In genomic region chr7:34073676-34074075, GRCh38 we compare ENCODE assay signal across 27 cellular contexts.
DNase-seq lines count a peak whose midpoint lies in the region; ATAC-seq and TF ChIP-seq lines count a peak whose summit lies in the region.
"Had no signal": no experiment of that assay in that cellular context is flagged by ENCODE, and none has a peak within 500 bp of the region (broad histone marks: within the 10 kb centered on the region; RNA-seq: fewer than 3 reads in every experiment).

No MANE protein-coding gene starts in this region.

- H3K4me3 ChIP-seq in cardiac muscle cell: no peak overlapping the region
- H3K4me3 ChIP-seq in right atrium auricular region: no peak overlapping the region
- no peak overlapping the region for H3K4me3 ChIP-seq in choroid plexus epithelial cell (ENCODE audit: low read depth, low read length)
- no peak overlapping the region for H3K4me3 ChIP-seq in mesenchymal stem cell (ENCODE audit: insufficient read depth in 1 of 2, low read depth in 1 of 2, low read length in 2 of 2)
- H3K4me3 ChIP-seq: BLaER1 treated with 17β-estradiol and CSF1 and Interleukin-3, amounts not matched to agents 10 nM and 100 nM; left lung; SJCRH30; spleen; transverse colon had no signal

- no peak overlapping the region for H3K4me2 ChIP-seq in mesenchymal stem cell (ENCODE audit: low read length, poor library complexity, severe bottlenecking)

- peak overlapping the region; percentile 38 for H3K27ac ChIP-seq in cardiac muscle cell
- no peak overlapping the region for H3K27ac ChIP-seq in right atrium auricular region
- no peak overlapping the region for H3K27ac ChIP-seq in mesenchymal stem cell (ENCODE audit: low read length, poor library complexity, severe bottlenecking)
- H3K27ac ChIP-seq in RWPE1: no peak overlapping the region
- H3K27ac ChIP-seq: BLaER1 treated with 17β-estradiol and CSF1 and Interleukin-3, amounts not matched to agents 10 nM and 100 nM; HL-60; left lung; neutrophil; SJCRH30; spleen; transverse colon; VCaP had no signal

- no peak overlapping the region for H2BK120ac ChIP-seq in mesenchymal stem cell (ENCODE audit: low read depth, low read length)

- H4K8ac ChIP-seq in mesenchymal stem cell (ENCODE audit: low read length): peak overlapping the region; percentile 47

- H2BK12ac ChIP-seq in mesenchymal stem cell (ENCODE audit: low read length in 2 of 2): peak overlapping the region in 1 of 2 experiments; percentile 61

- H3K4ac ChIP-seq in mesenchymal stem cell (ENCODE audit: low read depth in 1 of 2, low read length in 2 of 2): no peak overlapping the region

- DNase-seq in cardiac muscle cell (ENCODE audit: low read depth in 1 of 2, low spot score in 1 of 2) (peak in 1 of 2 donors; percentile 62), right atrium auricular region (ENCODE audit: low spot score) (no peak), choroid plexus epithelial cell (ENCODE audit: low read depth) (peak; percentile 58), mesenchymal stem cell (no peak), RWPE1 (ENCODE audit: low spot score) (no peak), NCI-H345 treated with DMSO at 0.1 percent for 48 hours (lab: John Stamatoyannopoulos, UW; ENCODE audit: unreplicated experiment) (no peak), NK-92 (lab: John Stamatoyannopoulos, UW; ENCODE audit: unreplicated experiment) (no peak)
- DNase-seq: activated CD4-positive, alpha-beta T cell treated with anti-CD3 and anti-CD28 coated beads, Interleukin-2, amount 50 U/mL, for 1 hour; activated naive CD8-positive, alpha-beta T cell treated with anti-CD3 and anti-CD28 coated beads for 36 hours; effector memory CD4-positive, alpha-beta T cell; H7; NCI-H1105; NCI-H2081; NCI-H345; OCI-M1; SJCRH30; spleen; stimulated activated CD4-positive, alpha-beta T cell treated with anti-CD3 and anti-CD28 coated beads, Interleukin-4, amount 100 ng/mL, for 24 hours; stimulated activated naive CD8-positive, alpha-beta T cell treated with anti-CD3 and anti-CD28 coated beads, Interleukin-15, amount 100 ng/mL, for 72 hours; transverse colon had no signal

- H2BK5ac ChIP-seq in mesenchymal stem cell (ENCODE audit: low read depth, low read length, poor library complexity, severe bottlenecking): no peak overlapping the region

- POLR2A ChIA-PET in RWPE1 (lab: Yijun Ruan, JAX; ENCODE audit: low non-redundant PET): no interaction called here

- H3K36me3 ChIP-seq in cardiac muscle cell (peaks cover 35% of the 10 kb centered on the region), right atrium auricular region (no peaks in the 10 kb centered on the region), mesenchymal stem cell (ENCODE audit: control insufficient read depth in 1 of 2, insufficient read depth in 2 of 2, low read depth in 1 of 2, low read length in 2 of 2) (peaks cover 0 to 27% of the 10 kb centered on the region in 2 experiments)
- H3K36me3 ChIP-seq: BLaER1 treated with 17β-estradiol and CSF1 and Interleukin-3, amounts not matched to agents 10 nM and 100 nM; left lung; neutrophil; SJCRH30; spleen; transverse colon had no signal

- no peak overlapping the region for H3K14ac ChIP-seq in mesenchymal stem cell (ENCODE audit: low read length in 2 of 2)

- H2BK15ac ChIP-seq in mesenchymal stem cell (ENCODE audit: low read depth, poor library complexity, severe bottlenecking): peak overlapping the region; percentile 60

- H2AK5ac ChIP-seq in mesenchymal stem cell (ENCODE audit: low read length, severe bottlenecking): no peak overlapping the region

- no peaks in the 10 kb centered on the region for H3K9me3 ChIP-seq in cardiac muscle cell (ENCODE audit: low read depth)
- H3K9me3 ChIP-seq in right atrium auricular region: no peaks in the 10 kb centered on the region
- no peaks in the 10 kb centered on the region for H3K9me3 ChIP-seq in mesenchymal stem cell (ENCODE audit: control insufficient read depth, low read length)
- H3K9me3 ChIP-seq: left lung, neutrophil, SJCRH30, spleen, transverse colon had no signal

- CTCF ChIA-PET in RWPE1 (lab: Yijun Ruan, JAX): no interaction called here

- no peak for ATAC-seq in GM18519 (IDR thresholded peaks at IDR 0.05; ENCODE audit: low FRiP score, unreplicated experiment)
- ATAC-seq: activated T-helper 17 cell treated with anti-CD3 and anti-CD28 coated beads, Interleukin-2, amount 50 U/mL, for 72 hours; left lung; stimulated activated naive CD8-positive, alpha-beta T cell treated with anti-CD3 and anti-CD28 coated beads, Interleukin-15, amount 100 ng/mL, for 72 hours had no signal

- no peaks in the 10 kb centered on the region for H3K27me3 ChIP-seq in cardiac muscle cell
- H3K27me3 ChIP-seq in right atrium auricular region: no peaks in the 10 kb centered on the region
- no peaks in the 10 kb centered on the region for H3K27me3 ChIP-seq in mesenchymal stem cell (ENCODE audit: control insufficient read depth in 1 of 2, insufficient read depth in 1 of 2, low read length in 2 of 2)
- H3K27me3 ChIP-seq: BLaER1 treated with 17β-estradiol and CSF1 and Interleukin-3, amounts not matched to agents 10 nM and 100 nM; left lung; neutrophil; SJCRH30; spleen; transverse colon had no signal

- 90% methylated on average over 2 of the region's 2 CpGs for WGBS in mesenchymal stem cell

- H3K23ac ChIP-seq in mesenchymal stem cell (ENCODE audit: low read length in 2 of 2): no peak overlapping the region

- no peak overlapping the region for H2AFZ ChIP-seq in mesenchymal stem cell (ENCODE audit: low read depth, low read length)

- H3K79me1 ChIP-seq in mesenchymal stem cell (replicated peaks; ENCODE audit: low read length, poor library complexity, severe bottlenecking): no peaks in the 10 kb centered on the region

- peak overlapping the region; percentile 83 for H4K91ac ChIP-seq in mesenchymal stem cell (ENCODE audit: low read length)

- peak overlapping the region in 1 of 2 experiments; percentile 78 for H3K18ac ChIP-seq in mesenchymal stem cell (ENCODE audit: low read depth in 1 of 2, low read length in 2 of 2)

- H3K4me1 ChIP-seq in cardiac muscle cell (ENCODE audit: low read depth) (peaks cover 8% of the 10 kb centered on the region), right atrium auricular region (no peaks in the 10 kb centered on the region), mesenchymal stem cell (ENCODE audit: control insufficient read depth, insufficient read depth, low read depth, low read length) (no peaks in the 10 kb centered on the region)
- H3K4me1 ChIP-seq: SJCRH30, spleen, transverse colon had no signal

- TF ChIP-seq CTCF in cardiac muscle cell (IDR thresholded peaks at IDR 0.05; ENCODE audit: low read depth, low read length): no peak
- TF ChIP-seq CTCF in right atrium auricular region (IDR thresholded peaks at IDR 0.05): no peak
- TF ChIP-seq CTCF in choroid plexus epithelial cell (conservative IDR thresholded peaks at IDR 0.05; ENCODE audit: low read depth, low read length): no peak
- TF ChIP-seq CTCF in RWPE1 (conservative IDR thresholded peaks at IDR 0.05; ENCODE audit: low read depth): no peak

- peak overlapping the region; percentile 65 for H3K9ac ChIP-seq in mesenchymal stem cell (ENCODE audit: low read length)
- H3K9ac ChIP-seq: BLaER1 treated with 17β-estradiol and CSF1 and Interleukin-3, amounts not matched to agents 10 nM and 100 nM had no signal
